Comparison of ENCODE assay signal across 8 cellular contexts in genomic region chr18:22559414-22560282, GRCh38.
DNase-seq lines count a peak whose midpoint lies in the region; ATAC-seq and TF ChIP-seq lines count a peak whose summit lies in the region.

No MANE protein-coding gene starts in this region.

- H3K4me3 Mint-ChIP-seq in stimulated activated memory B cell treated with anti-CD40 and anti-IgM and Interleukin-4, amounts not matched to agents 10 μg/mL and 1 μg/mL and 100 μg/mL, for 72 hours: no peak overlapping the region

- H3K9me3 Mint-ChIP-seq in stimulated activated memory B cell treated with anti-CD40 and anti-IgM and Interleukin-4, amounts not matched to agents 10 μg/mL and 1 μg/mL and 100 μg/mL, for 72 hours: no peaks in the 10 kb centered on the region

- H3K27ac Mint-ChIP-seq in stimulated activated memory B cell treated with anti-CD40 and anti-IgM and Interleukin-4, amounts not matched to agents 10 μg/mL and 1 μg/mL and 100 μg/mL, for 72 hours: no peak overlapping the region

- ATAC-seq in GM18505 (IDR thresholded peaks at IDR 0.05; ENCODE audit: unreplicated experiment): no peak
- no peak for ATAC-seq in stimulated activated memory B cell treated with anti-CD40 and anti-IgM and Interleukin-4, amounts not matched to agents 10 μg/mL and 1 μg/mL and 100 μg/mL, for 72 hours

- peaks cover 45% of the 10 kb centered on the region for H3K27me3 Mint-ChIP-seq in stimulated activated memory B cell treated with anti-CD40 and anti-IgM and Interleukin-4, amounts not matched to agents 10 μg/mL and 1 μg/mL and 100 μg/mL, for 72 hours

- H3K9me3 ChIP-seq in iPS-18a (ENCODE audit: control insufficient read depth, low read depth, low read length): no peaks in the 10 kb centered on the region

- peaks cover 5% of the 10 kb centered on the region for H3K4me1 Mint-ChIP-seq in stimulated activated memory B cell treated with anti-CD40 and anti-IgM and Interleukin-4, amounts not matched to agents 10 μg/mL and 1 μg/mL and 100 μg/mL, for 72 hours

- H3K4me3 ChIP-seq in iPS-18a (ENCODE audit: low read length) (peak overlapping the region; percentile 44), skeletal muscle cell (ENCODE audit: low read depth, low read length) (peak overlapping the region; percentile 52)

- no peak overlapping the region for H3K27ac ChIP-seq in iPS-18a (ENCODE audit: low read length)

- no peak overlapping the region for H3K9ac ChIP-seq in iPS-18a (ENCODE audit: low read length)

- DNase-seq in DMS53 treated with DMSO at 0.1 percent for 48 hours (lab: John Stamatoyannopoulos, UW; ENCODE audit: unreplicated experiment) (peak; percentile 48), NCI-H226 (peak; percentile 74), astrocyte of the hippocampus (ENCODE audit: low read depth, low spot score) (peak; percentile 82), skeletal muscle cell (ENCODE audit: low read depth) (no peak), NCI-H1092 treated with DMSO at 0.1 percent for 48 hours (lab: John Stamatoyannopoulos, UW) (no peak)

- no peaks in the 10 kb centered on the region for H3K36me3 Mint-ChIP-seq in stimulated activated memory B cell treated with anti-CD40 and anti-IgM and Interleukin-4, amounts not matched to agents 10 μg/mL and 1 μg/mL and 100 μg/mL, for 72 hours

- no peaks in the 10 kb centered on the region for H3K36me3 ChIP-seq in iPS-18a (ENCODE audit: control insufficient read depth, low read depth, low read length)

- TF ChIP-seq POLR2A in GM18505 (IDR thresholded peaks at IDR 0.05; ENCODE audit: borderline replicate concordance, extremely low read depth, insufficient read depth, insufficient read length): no peak

- peaks cover 8% of the 10 kb centered on the region for H3K4me1 ChIP-seq in iPS-18a (ENCODE audit: control insufficient read depth, low read depth, low read length)

- peaks cover 75% of the 10 kb centered on the region for H3K27me3 ChIP-seq in iPS-18a (ENCODE audit: control insufficient read depth, insufficient read depth, low read length)

Comparison
In these comparisons a context has a peak if more than half of its experiments do, and no peak if none do; other contexts are left out.
1. DNase-seq: peak in DMS53 treated with DMSO at 0.1 percent for 48 hours (single experiment), NCI-H226 (single experiment) and astrocyte of the hippocampus (single experiment); none in skeletal muscle cell (single experiment) and NCI-H1092 treated with DMSO at 0.1 percent for 48 hours (single experiment).